Comparison of ENCODE assay signal across 1 cellular context in genomic region chr16:1494711-1495110, GRCh38.
TF ChIP-seq lines count a peak whose summit lies in the region.

No MANE protein-coding gene starts in this region.

TF ChIP-seq in HCT116, 20 proteins besides CTCF, POLR2A, EP300 and RAD21 (continued from another document):
- TF ChIP-seq ZBTB33 (IDR thresholded peaks at IDR 0.05; ENCODE audit: extremely low read depth, insufficient replicate concordance, low read length) = no peak
- no peak for TF ChIP-seq EZH2phosphoT487 (IDR thresholded peaks at IDR 0.05; ENCODE audit: borderline replicate concordance)
- TF ChIP-seq EZH2 (IDR thresholded peaks at IDR 0.05) = no peak
- TF ChIP-seq POLR2AphosphoS5 (IDR thresholded peaks at IDR 0.05; ENCODE audit: low read depth, low read length) = no peak
- TF ChIP-seq SIN3A (IDR thresholded peaks at IDR 0.05; ENCODE audit: low read depth) = no peak
- TF ChIP-seq CEBPB (IDR thresholded peaks at IDR 0.05; ENCODE audit: low read depth) = no peak
- TF ChIP-seq EGR1 (IDR thresholded peaks at IDR 0.05; ENCODE audit: low read depth) = no peak
